1 cellular context compared by ENCODE assay signal in the genomic region with DNA sequence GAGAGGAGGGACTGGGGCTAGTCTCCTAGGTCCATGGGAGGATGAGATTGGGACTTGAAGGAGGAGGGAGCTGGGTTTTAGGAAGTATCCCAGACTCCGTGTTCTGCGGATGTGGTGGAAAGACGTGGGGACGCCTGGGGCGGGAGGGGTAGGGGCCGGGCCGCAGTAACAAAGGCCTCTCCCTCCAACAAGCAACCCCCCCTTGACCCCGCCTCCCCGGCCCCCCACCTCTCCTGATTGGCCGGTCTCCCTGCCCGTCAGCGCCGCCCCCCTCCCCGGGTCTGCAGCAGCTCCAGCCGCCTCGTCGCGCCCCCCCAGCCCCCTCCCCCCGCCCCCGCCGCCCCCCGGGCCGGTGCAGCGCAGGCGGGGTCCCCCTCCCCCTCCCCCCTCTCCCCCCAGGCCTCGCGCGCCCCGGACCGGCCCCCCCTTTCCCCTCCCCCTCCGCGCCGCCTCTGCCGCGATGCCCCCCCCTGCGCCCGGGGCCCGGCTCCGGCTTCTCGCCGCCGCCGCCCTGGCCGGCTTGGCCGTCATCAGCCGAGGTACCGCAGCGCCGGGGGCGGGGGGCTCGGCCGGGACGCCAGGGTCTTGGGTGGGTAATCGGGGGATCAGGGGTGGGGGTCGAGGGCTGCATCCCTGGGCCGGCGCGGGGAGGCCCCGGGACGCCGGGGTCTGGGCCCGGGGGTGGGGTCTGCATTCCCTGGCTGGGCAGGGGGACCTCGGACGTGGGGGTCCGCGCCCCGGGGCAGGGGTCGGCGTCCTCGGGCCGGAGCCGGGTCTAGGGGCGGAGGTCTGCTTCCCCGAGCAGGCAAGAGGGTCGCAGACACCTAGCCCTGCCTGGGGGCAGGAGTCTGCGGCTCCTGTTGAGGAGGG.
TF ChIP-seq lines count a peak whose summit lies in the region.

Gene IGLON5 (plus strand): TSS at position 257 of the 870 bp plus-strand sequence. CDS start 204 bp downstream, at position 461.

TF ChIP-seq in K562, 482 proteins besides CTCF, POLR2A, EP300 and RAD21:
- TF ChIP-seq NFYB (IDR thresholded peaks at IDR 0.05; ENCODE audit: extremely low read depth, insufficient read length) (peak; percentile 32), ZNF740 (CRISPR knock-in tag; IDR thresholded peaks at IDR 0.05) (no peak), ZNF740 (tag; IDR thresholded peaks at IDR 0.05) (peak in 1 of 2 experiments; percentile 41; a peak in 1 of 4 replicates), VEZF1 (CRISPR knock-in tag; IDR thresholded peaks at IDR 0.05) (peak; percentile 36; the same call in 1 of the 2 replicates), SNIP1 (IDR thresholded peaks at IDR 0.05; ENCODE audit: low read depth) (no peak)
TF ChIP-seq in K562: peak in this region for 3.
